In the genomic region with DNA sequence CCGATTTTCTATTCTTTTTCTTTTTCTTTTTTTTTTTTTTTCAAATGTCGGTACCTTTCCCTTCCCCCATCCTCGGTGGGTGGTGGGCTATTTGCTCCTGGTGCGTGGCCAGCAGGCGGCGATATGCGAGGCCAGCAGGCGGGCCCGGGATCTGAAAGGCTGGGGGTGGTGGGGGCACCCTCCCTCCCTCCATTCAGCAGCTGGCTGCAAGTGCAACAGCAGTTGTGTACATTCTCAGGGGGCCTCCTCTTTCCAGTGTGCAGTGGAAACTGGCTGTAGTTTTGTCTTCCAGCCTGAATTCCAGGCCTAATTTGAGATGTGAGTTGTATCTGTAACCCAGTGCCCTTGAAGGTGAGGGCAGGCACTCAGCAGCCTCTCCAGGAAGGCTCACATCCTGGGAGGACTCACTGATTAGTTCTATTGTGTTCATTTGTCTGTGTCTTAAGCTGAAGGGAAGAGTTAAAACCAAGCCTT, we compare ENCODE assay signal across 8 cellular contexts. TPM values are rescaled to one million over a fixed set of nuclear protein-coding genes. Genes with fewer than 3 reads are reported as not detected.
A peak's percentile ranks its signal among the peaks of the same experiment; 100 is the strongest.
DNase-seq lines count a peak whose midpoint lies in the region; TF ChIP-seq lines count a peak whose summit lies in the region.

No MANE protein-coding gene starts in this region.

- 5 to 8% methylated on average over 9 of the region's 9 CpGs for WGBS in thyroid gland, 2 donors

- TF ChIP-seq CTCF in breast epithelium (IDR thresholded peaks at IDR 0.05), result no peak
- no peak for TF ChIP-seq CTCF in MCF 10A (IDR thresholded peaks at IDR 0.05; ENCODE audit: unreplicated experiment)
- peak; percentile 23 to 80 (median 54) for TF ChIP-seq CTCF in thyroid gland (IDR thresholded peaks at IDR 0.05)

- no peak overlapping the region for H3K9ac ChIP-seq in Karpas-422 (ENCODE audit: low read length)

- H3K27me3 Mint-ChIP-seq in MCF 10A (ENCODE audit: insufficient read depth, unreplicated experiment), result peaks cover 23% of the 10 kb centered on the region

- no peaks in the 10 kb centered on the region for H3K79me2 ChIP-seq in Karpas-422 (ENCODE audit: low read length)

- H3K4me3 ChIP-seq in breast epithelium (peak overlapping the region in 2 of 3 donors; percentile 54 to 79), SJCRH30 (peak overlapping the region; percentile 83), thyroid gland (replicated peaks in 1 of 3) (no peak overlapping the region), Karpas-422 (ENCODE audit: low read length) (no peak overlapping the region)

- H3K9me3 ChIP-seq in breast epithelium, result no peaks in the 10 kb centered on the region
- H3K9me3 ChIP-seq in SJCRH30 (replicated peaks), result no peaks in the 10 kb centered on the region
- no peaks in the 10 kb centered on the region for H3K9me3 ChIP-seq in thyroid gland
- H3K9me3 ChIP-seq in Karpas-422 (ENCODE audit: low read length), result no peaks in the 10 kb centered on the region

- peaks cover 3 to 29% of the 10 kb centered on the region in 2 donors for H3K27me3 ChIP-seq in breast epithelium
- H3K27me3 ChIP-seq in SJCRH30, result no peaks in the 10 kb centered on the region
- no peaks in the 10 kb centered on the region for H3K27me3 ChIP-seq in thyroid gland
- no peaks in the 10 kb centered on the region for H3K27me3 ChIP-seq in Karpas-422 (ENCODE audit: low read length)

- DNase-seq in breast epithelium (ENCODE audit: low spot score in 2 of 2), result no peak
- DNase-seq in MCF 10A (ENCODE audit: unreplicated experiment), result no peak
- DNase-seq in SJCRH30, result peak; percentile 98 to 99
- peak; percentile 81 for DNase-seq in iPS-NIHi7 (ENCODE audit: extremely low spot score)
- DNase-seq in thyroid gland, result peak; percentile 67 to 74
- DNase-seq in GM19238 (ENCODE audit: insufficient read length, low spot score), result no peak
- DNase-seq in ACHN, result no peak
- DNase-seq in Karpas-422, result no peak

- H3K4me1 ChIP-seq in breast epithelium (peaks cover 3 to 20% of the 10 kb centered on the region in 2 donors), SJCRH30 (peaks cover 17% of the 10 kb centered on the region), thyroid gland (peaks cover 17 to 37% of the 10 kb centered on the region in 2 donors), Karpas-422 (ENCODE audit: low read length) (no peaks in the 10 kb centered on the region)

- H3K27ac Mint-ChIP-seq in MCF 10A (ENCODE audit: low read depth, unreplicated experiment), result no peak overlapping the region

- H3K4me3 Mint-ChIP-seq in MCF 10A (ENCODE audit: unreplicated experiment), result no peak overlapping the region

- H3K36me3 ChIP-seq in breast epithelium (no peaks in the 10 kb centered on the region), SJCRH30 (peaks cover 59% of the 10 kb centered on the region), thyroid gland (peaks cover 0 to 9% of the 10 kb centered on the region in 2 donors), Karpas-422 (ENCODE audit: insufficient read depth, low read length) (no peaks in the 10 kb centered on the region)

- TF ChIP-seq POLR2A in breast epithelium (IDR thresholded peaks at IDR 0.05) (no peak), thyroid gland (IDR thresholded peaks at IDR 0.05) (no peak)

- POLR2A ChIA-PET in MCF 10A (lab: Yijun Ruan, JAX), result no interaction called here

- intact Hi-C loops in breast epithelium (cut with DNase I; ENCODE audit: low total_unique reads), result loop anchor here (10.0 kb wide), 1 partner anchor 791 kb away; no protein-coding TSS in a partner anchor
- intact Hi-C loops in MCF 10A (cut with micrococcal nuclease), result no loop called here
- intact Hi-C loops in thyroid gland (cut with DNase I), result loop anchor here (5.0 to 10.0 kb wide), 3 partner anchors 71 to 339 kb away; no protein-coding TSS in a partner anchor

- H3K4me1 Mint-ChIP-seq in MCF 10A (ENCODE audit: insufficient read depth, unreplicated experiment), result no peaks in the 10 kb centered on the region

- no TSS peak for BruUV-seq in MCF 10A (replicated peaks; lab: Mats Ljungman, UMichigan)

- no peaks in the 10 kb centered on the region for H3K9me2 ChIP-seq in Karpas-422 (replicated peaks; ENCODE audit: insufficient read depth, low read length)

- no peak overlapping the region for H3K27ac ChIP-seq in breast epithelium
- peak overlapping the region; percentile 93 for H3K27ac ChIP-seq in SJCRH30
- peak overlapping the region; percentile 65 to 85 (median 71) for H3K27ac ChIP-seq in thyroid gland
- H3K27ac ChIP-seq in Karpas-422 (ENCODE audit: low read length), result no peak overlapping the region

- H3K36me3 Mint-ChIP-seq in MCF 10A (ENCODE audit: insufficient read depth, unreplicated experiment), result no peaks in the 10 kb centered on the region

- no peaks in the 10 kb centered on the region for H4K20me1 ChIP-seq in Karpas-422 (ENCODE audit: insufficient read depth, low read depth, low read length)

- in situ Hi-C loops in ACHN (cut with HindIII; ENCODE audit: low pct_ligation_motif_present, low pct_unique_long_range_greater_than_20kb, low sequenced_read_pairs), result no loop called here

- no peaks in the 10 kb centered on the region for H3K9me3 Mint-ChIP-seq in MCF 10A (ENCODE audit: unreplicated experiment)

- CTCF ChIA-PET in MCF 10A (lab: Yijun Ruan, JAX), result no interaction called here

- no peak overlapping the region for H2AFZ ChIP-seq in Karpas-422 (ENCODE audit: low read length)

- H3K4me2 ChIP-seq in Karpas-422 (ENCODE audit: low read depth, low read length, poor library complexity, severe bottlenecking), result no peak overlapping the region

RNA-seq across cellular contexts. Expression of a gene that starts 3.1 kb away (rescaled TPM):
- total RNA-seq in breast epithelium, result under 1 TPM; 0.32 to 0.98 (median 0.59) TPM
- not detected in 2 replicates for total RNA-seq in MCF 10A (2022)
- 185 and 190 TPM in 2 replicates for total RNA-seq in SJCRH30 (2014; rRNA removed; shearing (Covaris generic))
- total RNA-seq in thyroid gland, result 10 to 100 TPM in 2 of 4 donors, 1 to 10 TPM in 2; 5.9 to 13.3 (median 10.1) TPM
- total RNA-seq in Karpas-422 (2014; rRNA removed; shearing (Covaris generic); ENCODE audit: low replicate concordance), result not detected in 2 replicates

Comparison
In these comparisons a context has a peak if more than half of its experiments do, and no peak if none do; other contexts are left out.
1. DNase-seq: peak in SJCRH30 (2 of 2), iPS-NIHi7 (single experiment) and thyroid gland (2 of 2); none in breast epithelium (0 of 2), MCF 10A (single experiment), GM19238 (single experiment), ACHN (single experiment) and Karpas-422 (single experiment).
2. H3K27ac ChIP-seq: peak in SJCRH30 (single experiment) and thyroid gland (3 of 3); none in breast epithelium (0 of 2) and Karpas-422 (single experiment).
3. H3K4me3 ChIP-seq: peak in breast epithelium (2 of 3) and SJCRH30 (single experiment); none in thyroid gland (0 of 3) and Karpas-422 (single experiment).
4. CTCF ChIP-seq: peak in thyroid gland (6 of 6); none in breast epithelium (0 of 3) and MCF 10A (single experiment).
5. RNA of a gene that starts 3.1 kb away (total RNA-seq): 185 to 190 TPM in SJCRH30; 5.9 to 13.3 TPM in thyroid gland, 0.32 to 0.98 TPM in breast epithelium, not detected in MCF 10A and not detected in Karpas-422; every median in the first group is over 10 times any median in the second.